In the genomic region with DNA sequence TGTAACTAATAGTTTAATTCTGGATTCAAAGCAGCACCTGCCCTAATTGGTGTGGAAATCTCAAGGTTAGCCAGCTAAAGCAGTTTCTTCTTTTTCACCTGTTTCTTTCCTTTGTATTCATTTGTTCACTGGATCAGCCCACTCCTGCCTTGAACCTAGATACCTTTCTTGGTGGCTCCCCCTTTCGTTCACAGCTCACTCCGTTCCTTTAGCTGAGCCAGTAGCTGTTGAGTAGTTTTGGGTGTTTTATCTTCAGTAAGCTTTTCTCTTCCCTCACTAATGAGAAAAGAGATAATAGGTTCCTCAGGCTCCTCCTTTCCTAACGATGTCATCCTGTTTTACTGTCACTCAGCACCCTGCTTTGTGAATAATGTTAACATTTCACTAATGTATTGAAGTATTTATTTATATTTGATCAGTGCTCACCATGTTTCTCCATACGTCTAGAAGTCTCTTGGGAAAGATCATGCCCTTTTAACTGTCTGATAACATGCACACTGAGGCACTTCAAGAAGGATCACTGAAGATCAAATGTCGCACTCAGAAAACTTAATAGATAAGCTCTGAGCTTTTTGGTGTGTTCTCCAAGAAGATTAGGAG, we compare ENCODE assay signal across 13 cellular contexts.
DNase-seq lines count a peak whose midpoint lies in the region; ATAC-seq and TF ChIP-seq lines count a peak whose summit lies in the region.
"Had no signal": no experiment of that assay in that cellular context is flagged by ENCODE, and none has a peak within 500 bp of the region (broad histone marks: within the 10 kb centered on the region; RNA-seq: fewer than 3 reads in every experiment).

No MANE protein-coding gene starts in this region.

- no peaks in the 10 kb centered on the region for H3K27me3 Mint-ChIP-seq in Caco-2 (ENCODE audit: insufficient read depth, unreplicated experiment)
- H3K27me3 Mint-ChIP-seq in neural progenitor cell (ENCODE audit: insufficient read depth, low read depth) = no peaks in the 10 kb centered on the region
- H3K27me3 Mint-ChIP-seq in activated CD4-positive, alpha-beta memory T cell treated with anti-CD3 and anti-CD28 coated beads, Interleukin-2, amount 10 ng/mL, durations not matched to agents 7 days and 5 days = no peaks in the 10 kb centered on the region
- H3K27me3 Mint-ChIP-seq: activated T-cell treated with anti-CD3 and anti-CD28 coated beads, Interleukin-2, amount 50 U/mL, for 24 hours; central memory CD8-positive, alpha-beta T cell had no signal

- H3K9me3 ChIP-seq in Caco-2 (no peaks in the 10 kb centered on the region), HUES6 (ENCODE audit: control insufficient read depth, insufficient read depth, low read depth, low read length) (no peaks in the 10 kb centered on the region), mammary epithelial cell (replicated peaks; ENCODE audit: insufficient read depth, low read length) (no peaks in the 10 kb centered on the region), neural progenitor cell (ENCODE audit: low read depth) (no peaks in the 10 kb centered on the region)

- CTCF ChIA-PET in Caco-2 (lab: Charles Lee) (interaction anchor here (0.5 to 1.9 kb wide), 15 partner anchors 11 to 499 kb away, joined by 3 to 50 read pairs (median 10); a partner anchor contains a TSS), mammary epithelial cell (lab: Charles Lee; ENCODE audit: low non-redundant PET) (no interaction called here)
- CTCF ChIA-PET in activated CD4-positive, alpha-beta memory T cell treated with anti-CD3 and anti-CD28 coated beads, Interleukin-2, amount 10 ng/mL, durations not matched to agents 7 days and 5 days (lab: Charles Lee) = interaction anchor here (0.9 to 1.4 kb wide), 2 partner anchors 46 to 152 kb away, joined by 3 to 4 read pairs; no protein-coding TSS in a partner anchor

- POLR2A ChIA-PET in Caco-2 (lab: Charles Lee) = interaction anchor here (0.8 to 1.9 kb wide), 9 partner anchors 11 to 200 kb away, joined by 3 to 14 read pairs (median 5); a partner anchor contains a TSS
- POLR2A ChIA-PET in activated CD4-positive, alpha-beta memory T cell treated with anti-CD3 and anti-CD28 coated beads, Interleukin-2, amount 10 ng/mL, durations not matched to agents 7 days and 5 days (lab: Charles Lee) = no interaction called here

- H3K4me1 ChIP-seq in Caco-2 (peaks cover 41% of the 10 kb centered on the region), HUES6 (ENCODE audit: control insufficient read depth, insufficient read depth, low read length) (peaks cover 22% of the 10 kb centered on the region), mammary epithelial cell (ENCODE audit: insufficient read depth, low read length) (peaks cover 39% of the 10 kb centered on the region), neural progenitor cell (peaks cover 6% of the 10 kb centered on the region)

- DNase-seq in Caco-2 (peak; percentile 65 to 71), mammary epithelial cell (no peak), neural progenitor cell (ENCODE audit: low spot score) (no peak), T-helper 1 cell (no peak)
- DNase-seq in activated CD4-positive, alpha-beta memory T cell treated with anti-CD3 and anti-CD28 coated beads, Interleukin-2, amount 10 ng/mL, durations not matched to agents 7 days and 5 days = no peak
- no peak for DNase-seq in stimulated activated effector memory CD8-positive, alpha-beta T cell treated with anti-CD3 and anti-CD28 coated beads, Interleukin-12 subunit alpha, Interleukin-12 subunit beta, amount 100 ng/mL, for 72 hours (ENCODE audit: low spot score in 2 of 2)
- DNase-seq: activated T-cell treated with anti-CD3 and anti-CD28 coated beads, Interleukin-2, amount 50 U/mL, for 24 hours; COR-L47; NCI-H146; stimulated activated naive CD4-positive, alpha-beta T cell treated with Interleukin-2 at 50 U/mL for 16 hours had no signal

- BruUV-seq in Caco-2 (replicated peaks; lab: Mats Ljungman, UMichigan) = no TSS peak
- BruUV-seq in mammary epithelial cell (replicated peaks; lab: Mats Ljungman, UMichigan) = no TSS peak

- in situ Hi-C loops in mammary epithelial cell (cut with MboI; ENCODE audit: low sequenced_read_pairs in 2 of 2) = no loop called here

- no peaks in the 10 kb centered on the region for H4K20me1 ChIP-seq in mammary epithelial cell (ENCODE audit: insufficient read depth, low read length)
- H4K20me1 ChIP-seq in neural progenitor cell (ENCODE audit: low read depth) = no peaks in the 10 kb centered on the region

- no peak overlapping the region for H3K9ac ChIP-seq in HUES6 (ENCODE audit: low read length)
- H3K9ac ChIP-seq in mammary epithelial cell (ENCODE audit: insufficient read depth, low read length) = no peak overlapping the region
- no peak overlapping the region for H3K9ac ChIP-seq in neural progenitor cell

- WGBS in mammary epithelial cell (ENCODE audit: low coverage, missing lambda C conversion rate) = 100% methylated on average over 4 of the region's 5 CpGs

- H3K4me3 ChIP-seq in Caco-2 (ENCODE audit: low read depth, low read length) (no peak overlapping the region), HUES6 (ENCODE audit: low read depth, low read length) (0 out of 2 replicates have a peak overlapping the region, but pooled peaks have one; percentile 3), mammary epithelial cell (replicated peaks in 1 of 3; ENCODE audit: insufficient read depth in 1 of 3, low read depth in 2 of 3, low read length in 3 of 3) (no peak overlapping the region), neural progenitor cell (no peak overlapping the region)

- dilution Hi-C loops in mammary epithelial cell (cut with HindIII; ENCODE audit: low sequenced_read_pairs) = no loop called here

- intact Hi-C loops in Caco-2 (cut with micrococcal nuclease; ENCODE audit: unreplicated experiment) = loop anchor here (1.0 to 5.0 kb wide), 7 partner anchors 11 to 148 kb away; a partner anchor contains a TSS
- intact Hi-C loops in mammary epithelial cell (cut with micrococcal nuclease) = no loop called here

- H3K4me1 Mint-ChIP-seq in Caco-2 (ENCODE audit: low read depth, unreplicated experiment) (peaks cover 42% of the 10 kb centered on the region), neural progenitor cell (peaks cover 3% of the 10 kb centered on the region)
- peaks cover 5% of the 10 kb centered on the region for H3K4me1 Mint-ChIP-seq in activated CD4-positive, alpha-beta memory T cell treated with anti-CD3 and anti-CD28 coated beads, Interleukin-2, amount 10 ng/mL, durations not matched to agents 7 days and 5 days
- peaks cover 6% of the 10 kb centered on the region for H3K4me1 Mint-ChIP-seq in stimulated activated effector memory CD8-positive, alpha-beta T cell treated with anti-CD3 and anti-CD28 coated beads, Interleukin-12 subunit alpha, Interleukin-12 subunit beta, amount 100 ng/mL, for 72 hours
- H3K4me1 Mint-ChIP-seq: central memory CD8-positive, alpha-beta T cell had no signal

- no peaks in the 10 kb centered on the region for H3K27me3 ChIP-seq in Caco-2 (replicated peaks; ENCODE audit: control insufficient read depth, insufficient read depth, low read length)
- peaks cover 13% of the 10 kb centered on the region for H3K27me3 ChIP-seq in HUES6 (ENCODE audit: control insufficient read depth, insufficient read depth, low read length)
- H3K27me3 ChIP-seq in mammary epithelial cell (ENCODE audit: insufficient read depth, low read length) = no peaks in the 10 kb centered on the region
- no peaks in the 10 kb centered on the region for H3K27me3 ChIP-seq in neural progenitor cell

- H2AFZ ChIP-seq in mammary epithelial cell (ENCODE audit: low read depth, low read length) (peak overlapping the region; percentile 31), neural progenitor cell (replicated peaks) (no peak overlapping the region)

- H3K9me3 Mint-ChIP-seq in Caco-2 (ENCODE audit: unreplicated experiment) (no peaks in the 10 kb centered on the region), neural progenitor cell (no peaks in the 10 kb centered on the region)
- H3K9me3 Mint-ChIP-seq in activated CD4-positive, alpha-beta memory T cell treated with anti-CD3 and anti-CD28 coated beads, Interleukin-2, amount 10 ng/mL, durations not matched to agents 7 days and 5 days = no peaks in the 10 kb centered on the region
- no peaks in the 10 kb centered on the region for H3K9me3 Mint-ChIP-seq in stimulated activated effector memory CD8-positive, alpha-beta T cell treated with anti-CD3 and anti-CD28 coated beads, Interleukin-12 subunit alpha, Interleukin-12 subunit beta, amount 100 ng/mL, for 72 hours
- H3K9me3 Mint-ChIP-seq: activated T-cell treated with anti-CD3 and anti-CD28 coated beads, Interleukin-2, amount 50 U/mL, for 24 hours; central memory CD8-positive, alpha-beta T cell had no signal

- H3K4me2 ChIP-seq in mammary epithelial cell (ENCODE audit: insufficient read depth, low read depth, low read length) = peak overlapping the region; percentile 60
- no peak overlapping the region for H3K4me2 ChIP-seq in neural progenitor cell

- no peaks in the 10 kb centered on the region for H3K36me3 ChIP-seq in Caco-2 (ENCODE audit: control insufficient read depth, insufficient read depth, low read length)
- 0 out of 2 replicates have a peak, but pooled peaks cover 2% of the 10 kb centered on the region for H3K36me3 ChIP-seq in HUES6 (ENCODE audit: control insufficient read depth, insufficient read depth, low read length)
- H3K36me3 ChIP-seq in mammary epithelial cell (ENCODE audit: insufficient read depth, low read length) = no peaks in the 10 kb centered on the region
- no peaks in the 10 kb centered on the region for H3K36me3 ChIP-seq in neural progenitor cell

- H3F3A ChIP-seq in neural progenitor cell (ENCODE audit: low read depth) = no peaks in the 10 kb centered on the region

- H3K4me3 Mint-ChIP-seq in Caco-2 (ENCODE audit: unreplicated experiment) = peak overlapping the region; percentile 59
- H3K4me3 Mint-ChIP-seq in neural progenitor cell = no peak overlapping the region
- H3K4me3 Mint-ChIP-seq in activated CD4-positive, alpha-beta memory T cell treated with anti-CD3 and anti-CD28 coated beads, Interleukin-2, amount 10 ng/mL, durations not matched to agents 7 days and 5 days = no peak overlapping the region
- no peak overlapping the region for H3K4me3 Mint-ChIP-seq in stimulated activated effector memory CD8-positive, alpha-beta T cell treated with anti-CD3 and anti-CD28 coated beads, Interleukin-12 subunit alpha, Interleukin-12 subunit beta, amount 100 ng/mL, for 72 hours
- H3K4me3 Mint-ChIP-seq: activated T-cell treated with anti-CD3 and anti-CD28 coated beads, Interleukin-2, amount 50 U/mL, for 24 hours; central memory CD8-positive, alpha-beta T cell had no signal

- H3K27ac ChIP-seq in HUES6 (ENCODE audit: low read depth, low read length) (no peak overlapping the region), mammary epithelial cell (ENCODE audit: insufficient read depth, low read depth, low read length) (peak overlapping the region; percentile 31), neural progenitor cell (no peak overlapping the region)

- H3K27ac Mint-ChIP-seq in Caco-2 (ENCODE audit: unreplicated experiment) = peak overlapping the region; percentile 95
- H3K27ac Mint-ChIP-seq in neural progenitor cell = no peak overlapping the region
- no peak overlapping the region for H3K27ac Mint-ChIP-seq in activated CD4-positive, alpha-beta memory T cell treated with anti-CD3 and anti-CD28 coated beads, Interleukin-2, amount 10 ng/mL, durations not matched to agents 7 days and 5 days
- H3K27ac Mint-ChIP-seq in stimulated activated effector memory CD8-positive, alpha-beta T cell treated with anti-CD3 and anti-CD28 coated beads, Interleukin-12 subunit alpha, Interleukin-12 subunit beta, amount 100 ng/mL, for 72 hours = no peak overlapping the region
- H3K27ac Mint-ChIP-seq: activated T-cell treated with anti-CD3 and anti-CD28 coated beads, Interleukin-2, amount 50 U/mL, for 24 hours had no signal

- H3K36me3 Mint-ChIP-seq in Caco-2 (ENCODE audit: insufficient read depth, unreplicated experiment) = peaks cover 6% of the 10 kb centered on the region
- H3K36me3 Mint-ChIP-seq in neural progenitor cell = peaks cover 2% of the 10 kb centered on the region
- no peaks in the 10 kb centered on the region for H3K36me3 Mint-ChIP-seq in activated CD4-positive, alpha-beta memory T cell treated with anti-CD3 and anti-CD28 coated beads, Interleukin-2, amount 10 ng/mL, durations not matched to agents 7 days and 5 days (ENCODE audit: low read depth)
- peaks cover 9% of the 10 kb centered on the region for H3K36me3 Mint-ChIP-seq in stimulated activated effector memory CD8-positive, alpha-beta T cell treated with anti-CD3 and anti-CD28 coated beads, Interleukin-12 subunit alpha, Interleukin-12 subunit beta, amount 100 ng/mL, for 72 hours

- no peak for ATAC-seq in HG03442 (IDR thresholded peaks at IDR 0.05; ENCODE audit: unreplicated experiment)
- ATAC-seq in stimulated activated effector memory CD8-positive, alpha-beta T cell treated with anti-CD3 and anti-CD28 coated beads, Interleukin-12 subunit alpha, Interleukin-12 subunit beta, amount 100 ng/mL, for 72 hours = no peak

- TF ChIP-seq CTCF in Caco-2 (IDR thresholded peaks at IDR 0.05; ENCODE audit: insufficient read depth in 1 of 2, low read depth in 1 of 2, low read length in 1 of 2, severe bottlenecking in 1 of 2, unreplicated experiment in 1 of 2) = peak; percentile 23 to 39
- TF ChIP-seq CTCF in mammary epithelial cell (conservative IDR thresholded peaks at IDR 0.05 in 1 of 2, IDR thresholded peaks at IDR 0.05 in 1 of 2; ENCODE audit: extremely low read depth in 1 of 2, insufficient read depth in 1 of 2, low read depth in 1 of 2, low read length in 2 of 2) = no peak
- peak; percentile 33 for TF ChIP-seq CTCF in neural progenitor cell (IDR thresholded peaks at IDR 0.05)

- no peaks in the 10 kb centered on the region for H3K79me2 ChIP-seq in mammary epithelial cell (ENCODE audit: insufficient read depth, low read length)
- H3K79me2 ChIP-seq in neural progenitor cell (ENCODE audit: low read depth) = no peaks in the 10 kb centered on the region

Comparison
In these comparisons a context has a peak if more than half of its experiments do, and no peak if none do; other contexts are left out.
1. DNase-seq: peak in Caco-2 (2 of 2); none in mammary epithelial cell (single experiment), neural progenitor cell (single experiment), activated CD4-positive, alpha-beta memory T cell treated with anti-CD3 and anti-CD28 coated beads, Interleukin-2, amount 10 ng/mL, durations not matched to agents 7 days and 5 days (single experiment), T-helper 1 cell (0 of 5) and stimulated activated effector memory CD8-positive, alpha-beta T cell treated with anti-CD3 and anti-CD28 coated beads, Interleukin-12 subunit alpha, Interleukin-12 subunit beta, amount 100 ng/mL, for 72 hours (0 of 2).
2. CTCF ChIP-seq: peak in Caco-2 (2 of 2) and neural progenitor cell (single experiment); none in mammary epithelial cell (0 of 2).